23 cellular contexts compared by ENCODE assay signal in genomic region chr15:75354454-75354853, GRCh38.
"Had no signal": no experiment of that assay in that cellular context is flagged by ENCODE, and none has a peak within 500 bp of the region (broad histone marks: within the 10 kb centered on the region; RNA-seq: fewer than 3 reads in every experiment).

No MANE protein-coding gene starts in this region.

- H3K4me1 ChIP-seq: parathyroid adenoma had no signal

- H2AFZ ChIP-seq: parathyroid adenoma had no signal

- H3K4me3 ChIP-seq: dorsolateral prefrontal cortex, left lung, sigmoid colon, thoracic aorta, upper lobe of right lung had no signal

- FAIRE-seq: keratinocyte had no signal

- H3K27me3 Mint-ChIP-seq: activated naive CD4-positive, alpha-beta T cell treated with anti-CD3 and anti-CD28 coated beads, Interleukin-2, amount 50 U/mL, for 24 hours; stimulated activated memory B cell treated with anti-CD40 and anti-IgM and Interleukin-4, amounts not matched to agents 10 μg/mL and 1 μg/mL and 100 μg/mL, for 72 hours; T-helper 17 cell had no signal

- H3K9ac ChIP-seq: parathyroid adenoma had no signal

- DNase-seq: activated CD4-positive, alpha-beta T cell treated with anti-CD3 and anti-CD28 coated beads for 1 hour; activated CD8-positive, alpha-beta memory T cell treated with anti-CD3 and anti-CD28 coated beads for 24 hours; activated CD8-positive, alpha-beta memory T cell treated with anti-CD3 and anti-CD28 coated beads, Interleukin-2, amount 50 U/mL, for 48 hours; activated gamma-delta T cell; amniotic stem cell; foreskin melanocyte; glutamatergic neuron; hippocampal formation; left lung; midbrain; stimulated activated CD4-positive, alpha-beta T cell treated with anti-CD3 and anti-CD28 coated beads, Interleukin-4, amount 100 ng/mL, for 4 hours; T-helper 17 cell; upper lobe of right lung had no signal

- H3K4me3 Mint-ChIP-seq: activated naive CD4-positive, alpha-beta T cell treated with anti-CD3 and anti-CD28 coated beads, Interleukin-2, amount 50 U/mL, for 24 hours; stimulated activated memory B cell treated with anti-CD40 and anti-IgM and Interleukin-4, amounts not matched to agents 10 μg/mL and 1 μg/mL and 100 μg/mL, for 72 hours; T-helper 17 cell had no signal

- H3K9me3 ChIP-seq: left lung, neutrophil, sigmoid colon, thoracic aorta, upper lobe of right lung had no signal

- H3K27ac Mint-ChIP-seq: activated naive CD4-positive, alpha-beta T cell treated with anti-CD3 and anti-CD28 coated beads, Interleukin-2, amount 50 U/mL, for 24 hours; stimulated activated memory B cell treated with anti-CD40 and anti-IgM and Interleukin-4, amounts not matched to agents 10 μg/mL and 1 μg/mL and 100 μg/mL, for 72 hours; T-helper 17 cell had no signal

- H3K79me2 ChIP-seq: parathyroid adenoma had no signal

- H3K27me3 ChIP-seq: dorsolateral prefrontal cortex, left lung, neutrophil, sigmoid colon, upper lobe of right lung had no signal

- H3K27ac ChIP-seq: dorsolateral prefrontal cortex, epithelial cell of prostate, left lung, neutrophil, parathyroid adenoma, sigmoid colon, thoracic aorta, upper lobe of right lung, VCaP had no signal

- ATAC-seq: left lung; stimulated activated memory B cell treated with anti-CD40 and anti-IgM and Interleukin-4, amounts not matched to agents 10 μg/mL and 1 μg/mL and 100 μg/mL, for 72 hours; T-helper 17 cell; upper lobe of right lung had no signal
